27 cellular contexts compared by ENCODE assay signal in the genomic region with DNA sequence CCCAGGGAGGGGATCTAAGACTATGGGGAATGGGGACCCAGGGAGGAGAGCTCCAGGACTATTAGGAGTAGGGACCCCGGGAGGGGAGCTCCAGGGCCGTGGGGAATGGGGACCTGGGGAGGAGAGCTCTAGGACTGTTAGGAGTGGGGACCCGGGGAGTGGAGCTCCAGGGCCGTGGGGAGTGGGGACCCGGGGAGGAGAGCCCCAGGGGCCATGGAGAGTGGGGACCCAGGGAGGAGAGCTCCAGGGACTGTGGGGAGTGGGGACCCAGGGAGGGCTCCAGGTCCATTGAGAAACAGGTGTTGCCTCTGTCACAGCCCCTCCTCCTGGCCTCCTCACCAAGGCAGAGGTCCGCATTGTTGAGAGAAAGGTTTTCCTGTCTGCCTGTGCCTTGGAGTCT. TPM values are rescaled to one million over a fixed set of nuclear protein-coding genes. Genes with fewer than 3 reads are reported as not detected.
A peak's percentile ranks its signal among the peaks of the same experiment; 100 is the strongest.
DNase-seq lines count a peak whose midpoint lies in the region; ATAC-seq and TF ChIP-seq lines count a peak whose summit lies in the region.
"Had no signal": no experiment of that assay in that cellular context is flagged by ENCODE, and none has a peak within 500 bp of the region (broad histone marks: within the 10 kb centered on the region; RNA-seq: fewer than 3 reads in every experiment).

No MANE protein-coding gene starts in this region.

- no peak for ATAC-seq in Right ventricle myocardium superior (ENCODE audit: poor library complexity)
- no peak for ATAC-seq in activated T-helper 17 cell treated with anti-CD3 and anti-CD28 coated beads, Interleukin-2, amount 50 U/mL, for 72 hours (replicated peaks)
- no peak for ATAC-seq in HG03432 (IDR thresholded peaks at IDR 0.05; ENCODE audit: unreplicated experiment)
- ATAC-seq: activated CD4-positive, alpha-beta T cell treated with anti-CD3 and anti-CD28 coated beads for 36 hours; T-cell had no signal

- no peaks in the 10 kb centered on the region for H3K9me3 Mint-ChIP-seq in activated T-helper 17 cell treated with anti-CD3 and anti-CD28 coated beads, Interleukin-2, amount 50 U/mL, for 72 hours
- no peaks in the 10 kb centered on the region for H3K9me3 Mint-ChIP-seq in mesothelial cell of epicardium
- H3K9me3 Mint-ChIP-seq in activated T-cell treated with anti-CD3 and anti-CD28 coated beads, Interleukin-2, amount 50 U/mL, for 24 hours = no peaks in the 10 kb centered on the region
- H3K9me3 Mint-ChIP-seq: stimulated activated naive CD8-positive, alpha-beta T cell treated with anti-CD3 and anti-CD28 coated beads, Interleukin-15, Interleukin-2, amounts not matched to agents 100 ng/mL and 50 ng/mL, for 24 hours; T-cell had no signal

- H3K4me1 ChIP-seq in vagina = peaks cover 95% of the 10 kb centered on the region

- no peak overlapping the region for H3K4me3 Mint-ChIP-seq in activated T-helper 17 cell treated with anti-CD3 and anti-CD28 coated beads, Interleukin-2, amount 50 U/mL, for 72 hours
- no peak overlapping the region for H3K4me3 Mint-ChIP-seq in mesothelial cell of epicardium
- H3K4me3 Mint-ChIP-seq in activated T-cell treated with anti-CD3 and anti-CD28 coated beads, Interleukin-2, amount 50 U/mL, for 24 hours = no peak overlapping the region
- H3K4me3 Mint-ChIP-seq: activated CD4-positive, alpha-beta T cell treated with anti-CD3 and anti-CD28 coated beads for 36 hours; activated naive CD8-positive, alpha-beta T cell; stimulated activated naive CD8-positive, alpha-beta T cell treated with anti-CD3 and anti-CD28 coated beads, Interleukin-15, Interleukin-2, amounts not matched to agents 100 ng/mL and 50 ng/mL, for 24 hours; T-cell had no signal

- H3K4me3 ChIP-seq in vagina = no peak overlapping the region
- H3K4me3 ChIP-seq: heart left ventricle, SJSA1 had no signal

- TF ChIP-seq CTCF in mesothelial cell of epicardium (IDR thresholded peaks at IDR 0.05; ENCODE audit: unreplicated experiment) = no peak
- no peak for TF ChIP-seq CTCF in vagina (IDR thresholded peaks at IDR 0.05)

- H3K27me3 ChIP-seq in vagina = no peaks in the 10 kb centered on the region
- H3K27me3 ChIP-seq: heart left ventricle, SJSA1 had no signal

- H3K27ac ChIP-seq in vagina = peak overlapping the region; percentile 21
- H3K27ac ChIP-seq: HL-60, SJSA1 had no signal

- DNase-seq in cardiac septum (ENCODE audit: low spot score) = peak; percentile 20
- DNase-seq in Right ventricle myocardium superior = no peak
- no peak for DNase-seq in mesothelial cell of epicardium (ENCODE audit: low spot score in 2 of 2, unreplicated experiment in 2 of 2)
- no peak for DNase-seq in vagina (ENCODE audit: extremely low spot score in 2 of 2)
- no peak for DNase-seq in stimulated activated CD4-positive, alpha-beta T cell treated with anti-CD3 and anti-CD28 coated beads, Interleukin-4, amount 100 ng/mL, for 1 hour
- no peak for DNase-seq in activated T-cell treated with anti-CD3 and anti-CD28 coated beads, Interleukin-2, amount 50 U/mL, for 24 hours
- DNase-seq: ACHN; activated CD4-positive, alpha-beta T cell treated with anti-CD3 and anti-CD28 coated beads for 36 hours; HCEC 1CT; Karpas-422; mesenchymal stem cell; MV-4-11; NCI-H1694 treated with DMSO at 0.1 percent for 48 hours; NCI-H2171; NCI-H524; occipital lobe; stimulated activated CD4-positive, alpha-beta T cell treated with anti-CD3 and anti-CD28 coated beads, Interleukin-12 subunit alpha, Interleukin-12 subunit beta, amount 100 ng/mL, for 4 hours; stimulated activated CD4-positive, alpha-beta T cell treated with anti-CD3 and anti-CD28 coated beads, Interleukin-4, amount 100 ng/mL, for 4 hours; T-cell; trophoblast cell had no signal

- peak overlapping the region; percentile 4 for H3K27ac Mint-ChIP-seq in activated T-helper 17 cell treated with anti-CD3 and anti-CD28 coated beads, Interleukin-2, amount 50 U/mL, for 72 hours
- H3K27ac Mint-ChIP-seq in mesothelial cell of epicardium = peak overlapping the region; percentile 33
- no peak overlapping the region for H3K27ac Mint-ChIP-seq in activated T-cell treated with anti-CD3 and anti-CD28 coated beads, Interleukin-2, amount 50 U/mL, for 24 hours
- H3K27ac Mint-ChIP-seq: activated CD4-positive, alpha-beta T cell treated with anti-CD3 and anti-CD28 coated beads for 36 hours; activated naive CD8-positive, alpha-beta T cell; stimulated activated naive CD8-positive, alpha-beta T cell treated with anti-CD3 and anti-CD28 coated beads, Interleukin-15, Interleukin-2, amounts not matched to agents 100 ng/mL and 50 ng/mL, for 24 hours; T-cell had no signal

- peaks cover 25% of the 10 kb centered on the region for H3K4me1 Mint-ChIP-seq in activated T-helper 17 cell treated with anti-CD3 and anti-CD28 coated beads, Interleukin-2, amount 50 U/mL, for 72 hours
- peaks cover 6% of the 10 kb centered on the region for H3K4me1 Mint-ChIP-seq in mesothelial cell of epicardium
- H3K4me1 Mint-ChIP-seq in activated T-cell treated with anti-CD3 and anti-CD28 coated beads, Interleukin-2, amount 50 U/mL, for 24 hours (ENCODE audit: low read depth) = peaks cover 36% of the 10 kb centered on the region

- no peaks in the 10 kb centered on the region for H3K27me3 Mint-ChIP-seq in activated T-helper 17 cell treated with anti-CD3 and anti-CD28 coated beads, Interleukin-2, amount 50 U/mL, for 72 hours
- no peaks in the 10 kb centered on the region for H3K27me3 Mint-ChIP-seq in mesothelial cell of epicardium (ENCODE audit: low read depth)
- H3K27me3 Mint-ChIP-seq in activated T-cell treated with anti-CD3 and anti-CD28 coated beads, Interleukin-2, amount 50 U/mL, for 24 hours = no peaks in the 10 kb centered on the region
- H3K27me3 Mint-ChIP-seq: activated CD4-positive, alpha-beta T cell treated with anti-CD3 and anti-CD28 coated beads for 36 hours; activated naive CD8-positive, alpha-beta T cell; stimulated activated naive CD8-positive, alpha-beta T cell treated with anti-CD3 and anti-CD28 coated beads, Interleukin-15, Interleukin-2, amounts not matched to agents 100 ng/mL and 50 ng/mL, for 24 hours; T-cell had no signal

- TF ChIP-seq POLR2A in vagina (IDR thresholded peaks at IDR 0.05) = no peak

- H3K36me3 ChIP-seq in vagina = peaks cover 0 to 6% of the 10 kb centered on the region in 2 donors

- H3K9me3 ChIP-seq in vagina = no peaks in the 10 kb centered on the region
- H3K9me3 ChIP-seq: heart left ventricle, SJSA1 had no signal

- intact Hi-C loops in cardiac septum (cut with DNase I) = no loop called here
- intact Hi-C loops in Right ventricle myocardium superior (cut with DNase I) = no loop called here
- intact Hi-C loops in vagina (cut with DNase I) = no loop called here

- peaks cover 10% of the 10 kb centered on the region for H3K36me3 Mint-ChIP-seq in activated T-helper 17 cell treated with anti-CD3 and anti-CD28 coated beads, Interleukin-2, amount 50 U/mL, for 72 hours (ENCODE audit: low read depth)
- peaks cover 1% of the 10 kb centered on the region for H3K36me3 Mint-ChIP-seq in mesothelial cell of epicardium
- peaks cover 16% of the 10 kb centered on the region for H3K36me3 Mint-ChIP-seq in activated T-cell treated with anti-CD3 and anti-CD28 coated beads, Interleukin-2, amount 50 U/mL, for 24 hours (ENCODE audit: low read depth)
- H3K36me3 Mint-ChIP-seq: activated naive CD8-positive, alpha-beta T cell; T-cell had no signal

RNA-seq across cellular contexts. Expression of a gene that starts 16.0 kb away (rescaled TPM):
- total RNA-seq in cardiac septum = 554 TPM
- total RNA-seq in Right ventricle myocardium superior = 280 TPM
- total RNA-seq in activated T-helper 17 cell treated with anti-CD3 and anti-CD28 coated beads, Interleukin-2, amount 50 U/mL, for 72 hours = 100 to 1,000 TPM; 204 to 207 TPM
- 224 to 228 TPM (median 225 TPM) in 3 replicates for total RNA-seq in mesothelial cell of epicardium
- total RNA-seq in vagina = 202 TPM
